ENCODE assay signal across 2 cellular contexts in genomic region chr13:26280822-26281221, GRCh38.
TF ChIP-seq lines count a peak whose summit lies in the region.

No MANE protein-coding gene starts in this region.

TF ChIP-seq in GM23338, 12 proteins besides CTCF, POLR2A, EP300 and RAD21:
- TF ChIP-seq ZNF331 (CRISPR knock-in tag; IDR thresholded peaks at IDR 0.05; ENCODE audit: low read depth) (no peak), NANOG (IDR thresholded peaks at IDR 0.05; ENCODE audit: borderline replicate concordance) (no peak), EZH2phosphoT487 (IDR thresholded peaks at IDR 0.05; ENCODE audit: unreplicated experiment) (no peak), STAT1 (IDR thresholded peaks at IDR 0.05; ENCODE audit: unreplicated experiment) (no peak), JUNB (IDR thresholded peaks at IDR 0.05; ENCODE audit: unreplicated experiment) (no peak), ZNF114 (CRISPR knock-in tag; IDR thresholded peaks at IDR 0.05) (no peak), POLR2AphosphoS5 (IDR thresholded peaks at IDR 0.05; ENCODE audit: low read depth) (no peak), CREB1 (CRISPR knock-in tag; IDR thresholded peaks at IDR 0.05; ENCODE audit: low read depth) (no peak), ETS1 (IDR thresholded peaks at IDR 0.05) (no peak)
- TF ChIP-seq, protein P1, sequence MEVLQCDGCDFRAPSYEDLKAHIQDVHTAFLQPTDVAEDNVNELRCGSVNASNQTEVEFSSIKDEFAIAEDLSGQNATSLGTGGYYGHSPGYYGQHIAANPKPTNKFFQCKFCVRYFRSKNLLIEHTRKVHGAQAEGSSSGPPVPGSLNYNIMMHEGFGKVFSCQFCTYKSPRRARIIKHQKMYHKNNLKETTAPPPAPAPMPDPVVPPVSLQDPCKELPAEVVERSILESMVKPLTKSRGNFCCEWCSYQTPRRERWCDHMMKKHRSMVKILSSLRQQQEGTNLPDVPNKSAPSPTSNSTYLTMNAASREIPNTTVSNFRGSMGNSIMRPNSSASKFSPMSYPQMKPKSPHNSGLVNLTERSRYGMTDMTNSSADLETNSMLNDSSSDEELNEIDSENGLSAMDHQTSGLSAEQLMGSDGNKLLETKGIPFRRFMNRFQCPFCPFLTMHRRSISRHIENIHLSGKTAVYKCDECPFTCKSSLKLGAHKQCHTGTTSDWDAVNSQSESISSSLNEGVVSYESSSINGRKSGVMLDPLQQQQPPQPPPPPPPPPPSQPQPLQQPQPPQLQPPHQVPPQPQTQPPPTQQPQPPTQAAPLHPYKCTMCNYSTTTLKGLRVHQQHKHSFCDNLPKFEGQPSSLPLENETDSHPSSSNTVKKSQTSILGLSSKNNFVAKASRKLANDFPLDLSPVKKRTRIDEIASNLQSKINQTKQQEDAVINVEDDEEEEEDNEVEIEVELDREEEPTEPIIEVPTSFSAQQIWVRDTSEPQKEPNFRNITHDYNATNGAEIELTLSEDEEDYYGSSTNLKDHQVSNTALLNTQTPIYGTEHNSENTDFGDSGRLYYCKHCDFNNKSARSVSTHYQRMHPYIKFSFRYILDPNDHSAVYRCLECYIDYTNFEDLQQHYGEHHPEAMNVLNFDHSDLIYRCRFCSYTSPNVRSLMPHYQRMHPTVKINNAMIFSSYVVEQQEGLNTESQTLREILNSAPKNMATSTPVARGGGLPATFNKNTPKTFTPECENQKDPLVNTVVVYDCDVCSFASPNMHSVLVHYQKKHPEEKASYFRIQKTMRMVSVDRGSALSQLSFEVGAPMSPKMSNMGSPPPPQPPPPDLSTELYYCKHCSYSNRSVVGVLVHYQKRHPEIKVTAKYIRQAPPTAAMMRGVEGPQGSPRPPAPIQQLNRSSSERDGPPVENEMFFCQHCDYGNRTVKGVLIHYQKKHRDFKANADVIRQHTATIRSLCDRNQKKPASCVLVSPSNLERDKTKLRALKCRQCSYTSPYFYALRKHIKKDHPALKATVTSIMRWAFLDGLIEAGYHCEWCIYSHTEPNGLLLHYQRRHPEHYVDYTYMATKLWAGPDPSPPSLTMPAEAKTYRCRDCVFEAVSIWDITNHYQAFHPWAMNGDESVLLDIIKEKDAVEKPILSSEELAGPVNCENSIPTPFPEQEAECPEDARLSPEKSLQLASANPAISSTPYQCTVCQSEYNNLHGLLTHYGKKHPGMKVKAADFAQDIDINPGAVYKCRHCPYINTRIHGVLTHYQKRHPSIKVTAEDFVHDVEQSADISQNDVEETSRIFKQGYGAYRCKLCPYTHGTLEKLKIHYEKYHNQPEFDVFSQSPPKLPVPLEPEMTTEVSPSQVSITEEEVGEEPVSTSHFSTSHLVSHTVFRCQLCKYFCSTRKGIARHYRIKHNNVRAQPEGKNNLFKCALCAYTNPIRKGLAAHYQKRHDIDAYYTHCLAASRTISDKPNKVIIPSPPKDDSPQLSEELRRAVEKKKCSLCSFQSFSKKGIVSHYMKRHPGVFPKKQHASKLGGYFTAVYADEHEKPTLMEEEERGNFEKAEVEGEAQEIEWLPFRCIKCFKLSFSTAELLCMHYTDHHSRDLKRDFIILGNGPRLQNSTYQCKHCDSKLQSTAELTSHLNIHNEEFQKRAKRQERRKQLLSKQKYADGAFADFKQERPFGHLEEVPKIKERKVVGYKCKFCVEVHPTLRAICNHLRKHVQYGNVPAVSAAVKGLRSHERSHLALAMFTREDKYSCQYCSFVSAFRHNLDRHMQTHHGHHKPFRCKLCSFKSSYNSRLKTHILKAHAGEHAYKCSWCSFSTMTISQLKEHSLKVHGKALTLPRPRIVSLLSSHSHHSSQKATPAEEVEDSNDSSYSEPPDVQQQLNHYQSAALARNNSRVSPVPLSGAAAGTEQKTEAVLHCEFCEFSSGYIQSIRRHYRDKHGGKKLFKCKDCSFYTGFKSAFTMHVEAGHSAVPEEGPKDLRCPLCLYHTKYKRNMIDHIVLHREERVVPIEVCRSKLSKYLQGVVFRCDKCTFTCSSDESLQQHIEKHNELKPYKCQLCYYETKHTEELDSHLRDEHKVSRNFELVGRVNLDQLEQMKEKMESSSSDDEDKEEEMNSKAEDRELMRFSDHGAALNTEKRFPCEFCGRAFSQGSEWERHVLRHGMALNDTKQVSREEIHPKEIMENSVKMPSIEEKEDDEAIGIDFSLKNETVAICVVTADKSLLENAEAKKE (CRISPR knock-in tag; IDR thresholded peaks at IDR 0.05), result no peak
TF ChIP-seq in GM23338: peak in this region for 0.

TF ChIP-seq in H1, 55 proteins besides CTCF, POLR2A, EP300 and RAD21:
- no peak for TF ChIP-seq TCF12 (IDR thresholded peaks at IDR 0.05; ENCODE audit: low read depth, low read length)
- TF ChIP-seq, protein P2, sequence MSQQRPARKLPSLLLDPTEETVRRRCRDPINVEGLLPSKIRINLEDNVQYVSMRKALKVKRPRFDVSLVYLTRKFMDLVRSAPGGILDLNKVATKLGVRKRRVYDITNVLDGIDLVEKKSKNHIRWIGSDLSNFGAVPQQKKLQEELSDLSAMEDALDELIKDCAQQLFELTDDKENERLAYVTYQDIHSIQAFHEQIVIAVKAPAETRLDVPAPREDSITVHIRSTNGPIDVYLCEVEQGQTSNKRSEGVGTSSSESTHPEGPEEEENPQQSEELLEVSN (IDR thresholded peaks at IDR 0.05), result no peak
- TF ChIP-seq CHD2 (IDR thresholded peaks at IDR 0.05; ENCODE audit: low read length), result no peak
- TF ChIP-seq, protein P3, sequence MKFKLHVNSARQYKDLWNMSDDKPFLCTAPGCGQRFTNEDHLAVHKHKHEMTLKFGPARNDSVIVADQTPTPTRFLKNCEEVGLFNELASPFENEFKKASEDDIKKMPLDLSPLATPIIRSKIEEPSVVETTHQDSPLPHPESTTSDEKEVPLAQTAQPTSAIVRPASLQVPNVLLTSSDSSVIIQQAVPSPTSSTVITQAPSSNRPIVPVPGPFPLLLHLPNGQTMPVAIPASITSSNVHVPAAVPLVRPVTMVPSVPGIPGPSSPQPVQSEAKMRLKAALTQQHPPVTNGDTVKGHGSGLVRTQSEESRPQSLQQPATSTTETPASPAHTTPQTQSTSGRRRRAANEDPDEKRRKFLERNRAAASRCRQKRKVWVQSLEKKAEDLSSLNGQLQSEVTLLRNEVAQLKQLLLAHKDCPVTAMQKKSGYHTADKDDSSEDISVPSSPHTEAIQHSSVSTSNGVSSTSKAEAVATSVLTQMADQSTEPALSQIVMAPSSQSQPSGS (IDR thresholded peaks at IDR 0.05; ENCODE audit: low read length), result no peak
- no peak for TF ChIP-seq ZNF274 (IDR thresholded peaks at IDR 0.05; ENCODE audit: borderline replicate concordance, extremely low read depth, low read length)
- no peak for TF ChIP-seq CBX5 (IDR thresholded peaks at IDR 0.05; ENCODE audit: low read depth, low read length)
- no peak for TF ChIP-seq GABPA (IDR thresholded peaks at IDR 0.05; ENCODE audit: borderline replicate concordance, insufficient read depth, low read length)
- TF ChIP-seq POU5F1 (IDR thresholded peaks at IDR 0.05; ENCODE audit: low read depth, low read length), result no peak
- no peak for TF ChIP-seq KDM5A (IDR thresholded peaks at IDR 0.05; ENCODE audit: low read length)
- TF ChIP-seq PHF8 (conservative IDR thresholded peaks at IDR 0.05; ENCODE audit: low read depth, low read length), result no peak
- TF ChIP-seq NRF1 (IDR thresholded peaks at IDR 0.05; ENCODE audit: low read depth, low read length), result no peak
- TF ChIP-seq SRF (IDR thresholded peaks at IDR 0.05; ENCODE audit: low read depth, low read length), result no peak
- TF ChIP-seq YY1 (IDR thresholded peaks at IDR 0.05; ENCODE audit: low read depth, low read length), result no peak
- TF ChIP-seq, protein P4, sequence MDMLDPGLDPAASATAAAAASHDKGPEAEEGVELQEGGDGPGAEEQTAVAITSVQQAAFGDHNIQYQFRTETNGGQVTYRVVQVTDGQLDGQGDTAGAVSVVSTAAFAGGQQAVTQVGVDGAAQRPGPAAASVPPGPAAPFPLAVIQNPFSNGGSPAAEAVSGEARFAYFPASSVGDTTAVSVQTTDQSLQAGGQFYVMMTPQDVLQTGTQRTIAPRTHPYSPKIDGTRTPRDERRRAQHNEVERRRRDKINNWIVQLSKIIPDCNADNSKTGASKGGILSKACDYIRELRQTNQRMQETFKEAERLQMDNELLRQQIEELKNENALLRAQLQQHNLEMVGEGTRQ (IDR thresholded peaks at IDR 0.05; ENCODE audit: low read length), result no peak
- no peak for TF ChIP-seq HDAC2 (IDR thresholded peaks at IDR 0.05; ENCODE audit: borderline replicate concordance in 1 of 2, low read depth in 2 of 2, low read length in 2 of 2)
